In the genomic region with DNA sequence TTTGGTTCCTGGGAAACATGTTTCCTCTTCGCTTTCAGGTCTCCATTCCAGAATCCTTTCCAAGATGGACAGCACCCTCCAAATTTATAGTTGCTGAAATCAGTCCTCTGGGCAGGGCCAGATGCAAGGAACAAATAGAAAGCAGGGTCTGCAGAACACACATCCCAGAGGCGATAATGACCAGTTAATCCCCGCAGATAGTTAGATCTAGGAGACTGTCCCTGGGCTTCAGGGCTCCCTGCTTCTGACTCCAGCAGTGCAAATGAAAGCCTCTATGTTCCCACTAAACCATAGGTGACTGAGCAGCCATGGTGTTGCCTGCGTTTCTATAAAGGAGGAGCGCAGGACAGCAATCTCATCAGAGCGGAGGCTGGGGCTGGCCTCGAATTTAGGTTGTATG, we compare ENCODE assay signal across 24 cellular contexts.
"Had no signal": no experiment of that assay in that cellular context is flagged by ENCODE, and none has a peak within 500 bp of the region (broad histone marks: within the 10 kb centered on the region; RNA-seq: fewer than 3 reads in every experiment).

No MANE protein-coding gene starts in this region.

- DNase-seq: activated CD4-positive, alpha-beta T cell treated with anti-CD3 and anti-CD28 coated beads for 48 hours; activated CD4-positive, CD25-positive, alpha-beta regulatory T cell; activated CD8-positive, alpha-beta memory T cell treated with anti-CD3 and anti-CD28 coated beads, Interleukin-2, amount 50 U/mL, for 4 hours; activated CD8-positive, alpha-beta T cell treated with anti-CD3 and anti-CD28 coated beads for 36 hours; activated T-cell treated with anti-CD3 and anti-CD28 coated beads, Interleukin-2, amount 50 U/mL, for 1 hour; brain microvascular endothelial cell; IMR-90; Kasumi-1; KBM-7; NCI-H1105 treated with DMSO at 0.1 percent for 48 hours; NCI-H1436 treated with DMSO at 0.1 percent for 48 hours; NCI-H187; NCI-H2081; NCI-H446; NCI-H524; Peyer's patch; Right ventricle myocardium superior; SJCRH30; SK-N-SH; T1000 had no signal

- H3K27me3 ChIP-seq: brain microvascular endothelial cell, cardiac muscle cell, Peyer's patch, SJCRH30 had no signal

- H3K27me3 Mint-ChIP-seq: activated CD8-positive, alpha-beta T cell treated with anti-CD3 and anti-CD28 coated beads for 36 hours had no signal

- H3K9ac ChIP-seq: SK-N-SH had no signal

- H3K4me3 ChIP-seq: cardiac muscle cell, Peyer's patch, SJCRH30 had no signal

- H3K9me3 ChIP-seq: Peyer's patch, SJCRH30, SK-N-SH had no signal

- H3K27ac ChIP-seq: brain microvascular endothelial cell, cardiac muscle cell, Peyer's patch, RWPE1, SJCRH30, VCaP had no signal

- ATAC-seq: activated CD8-positive, alpha-beta T cell treated with anti-CD3 and anti-CD28 coated beads for 36 hours; activated naive CD4-positive, alpha-beta T cell treated with anti-CD3 and anti-CD28 coated beads, Interleukin-2, amount 50 U/mL, for 72 hours had no signal

- H3K36me3 ChIP-seq: brain microvascular endothelial cell, cardiac muscle cell, SJCRH30 had no signal

- H3K4me3 Mint-ChIP-seq: activated CD8-positive, alpha-beta T cell treated with anti-CD3 and anti-CD28 coated beads for 36 hours had no signal

- H3K4me2 ChIP-seq: SK-N-SH had no signal
